In the genomic region with DNA sequence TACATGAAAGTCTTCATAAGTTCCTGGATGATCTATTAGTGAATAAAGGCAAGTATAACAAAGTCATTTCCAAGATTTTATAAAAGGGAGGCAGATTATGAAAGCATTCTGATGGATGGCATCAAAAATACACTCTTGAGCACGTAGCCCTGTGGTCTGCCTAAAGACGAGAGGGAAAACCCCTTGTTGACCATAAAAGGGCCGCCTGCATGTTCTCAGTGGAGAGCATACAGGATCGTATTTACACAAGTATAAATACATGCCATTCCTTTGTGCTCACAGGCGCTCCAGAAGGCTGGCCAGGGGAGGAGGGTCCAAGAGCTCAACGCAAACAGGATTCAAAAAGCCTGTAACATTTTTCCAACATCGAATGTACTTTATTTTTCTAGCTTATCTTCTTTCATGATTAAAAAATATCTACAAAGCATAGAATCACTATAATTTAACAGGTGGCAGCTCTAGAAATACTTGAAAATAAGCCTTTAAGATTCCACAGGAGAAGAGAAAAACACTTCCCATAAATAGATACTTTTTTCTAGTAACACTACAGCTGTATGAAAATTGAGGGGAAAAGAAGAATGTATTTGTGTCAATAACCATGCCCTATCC, we compare ENCODE assay signal across 1 cellular context.
A peak's percentile ranks its signal among the peaks of the same experiment; 100 is the strongest.
TF ChIP-seq lines count a peak whose summit lies in the region.

No MANE protein-coding gene starts in this region.

TF ChIP-seq in GM12878, 131 proteins besides CTCF, POLR2A, EP300 and RAD21 (continued from another document):
- TF ChIP-seq, protein P1, sequence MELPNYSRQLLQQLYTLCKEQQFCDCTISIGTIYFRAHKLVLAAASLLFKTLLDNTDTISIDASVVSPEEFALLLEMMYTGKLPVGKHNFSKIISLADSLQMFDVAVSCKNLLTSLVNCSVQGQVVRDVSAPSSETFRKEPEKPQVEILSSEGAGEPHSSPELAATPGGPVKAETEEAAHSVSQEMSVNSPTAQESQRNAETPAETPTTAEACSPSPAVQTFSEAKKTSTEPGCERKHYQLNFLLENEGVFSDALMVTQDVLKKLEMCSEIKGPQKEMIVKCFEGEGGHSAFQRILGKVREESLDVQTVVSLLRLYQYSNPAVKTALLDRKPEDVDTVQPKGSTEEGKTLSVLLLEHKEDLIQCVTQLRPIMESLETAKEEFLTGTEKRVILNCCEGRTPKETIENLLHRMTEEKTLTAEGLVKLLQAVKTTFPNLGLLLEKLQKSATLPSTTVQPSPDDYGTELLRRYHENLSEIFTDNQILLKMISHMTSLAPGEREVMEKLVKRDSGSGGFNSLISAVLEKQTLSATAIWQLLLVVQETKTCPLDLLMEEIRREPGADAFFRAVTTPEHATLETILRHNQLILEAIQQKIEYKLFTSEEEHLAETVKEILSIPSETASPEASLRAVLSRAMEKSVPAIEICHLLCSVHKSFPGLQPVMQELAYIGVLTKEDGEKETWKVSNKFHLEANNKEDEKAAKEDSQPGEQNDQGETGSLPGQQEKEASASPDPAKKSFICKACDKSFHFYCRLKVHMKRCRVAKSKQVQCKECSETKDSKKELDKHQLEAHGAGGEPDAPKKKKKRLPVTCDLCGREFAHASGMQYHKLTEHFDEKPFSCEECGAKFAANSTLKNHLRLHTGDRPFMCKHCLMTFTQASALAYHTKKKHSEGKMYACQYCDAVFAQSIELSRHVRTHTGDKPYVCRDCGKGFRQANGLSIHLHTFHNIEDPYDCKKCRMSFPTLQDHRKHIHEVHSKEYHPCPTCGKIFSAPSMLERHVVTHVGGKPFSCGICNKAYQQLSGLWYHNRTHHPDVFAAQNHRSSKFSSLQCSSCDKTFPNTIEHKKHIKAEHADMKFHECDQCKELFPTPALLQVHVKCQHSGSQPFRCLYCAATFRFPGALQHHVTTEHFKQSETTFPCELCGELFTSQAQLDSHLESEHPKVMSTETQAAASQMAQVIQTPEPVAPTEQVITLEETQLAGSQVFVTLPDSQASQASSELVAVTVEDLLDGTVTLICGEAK (IDR thresholded peaks at IDR 0.05; ENCODE audit: borderline replicate concordance) = 0 out of 2 replicates have a peak, but pooled peaks have one; percentile 23
- TF ChIP-seq, protein P2, sequence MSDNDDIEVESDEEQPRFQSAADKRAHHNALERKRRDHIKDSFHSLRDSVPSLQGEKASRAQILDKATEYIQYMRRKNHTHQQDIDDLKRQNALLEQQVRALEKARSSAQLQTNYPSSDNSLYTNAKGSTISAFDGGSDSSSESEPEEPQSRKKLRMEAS (IDR thresholded peaks at IDR 0.05; ENCODE audit: low read depth, low read length) = no peak
